1 cellular context compared by ENCODE assay signal in the genomic region with DNA sequence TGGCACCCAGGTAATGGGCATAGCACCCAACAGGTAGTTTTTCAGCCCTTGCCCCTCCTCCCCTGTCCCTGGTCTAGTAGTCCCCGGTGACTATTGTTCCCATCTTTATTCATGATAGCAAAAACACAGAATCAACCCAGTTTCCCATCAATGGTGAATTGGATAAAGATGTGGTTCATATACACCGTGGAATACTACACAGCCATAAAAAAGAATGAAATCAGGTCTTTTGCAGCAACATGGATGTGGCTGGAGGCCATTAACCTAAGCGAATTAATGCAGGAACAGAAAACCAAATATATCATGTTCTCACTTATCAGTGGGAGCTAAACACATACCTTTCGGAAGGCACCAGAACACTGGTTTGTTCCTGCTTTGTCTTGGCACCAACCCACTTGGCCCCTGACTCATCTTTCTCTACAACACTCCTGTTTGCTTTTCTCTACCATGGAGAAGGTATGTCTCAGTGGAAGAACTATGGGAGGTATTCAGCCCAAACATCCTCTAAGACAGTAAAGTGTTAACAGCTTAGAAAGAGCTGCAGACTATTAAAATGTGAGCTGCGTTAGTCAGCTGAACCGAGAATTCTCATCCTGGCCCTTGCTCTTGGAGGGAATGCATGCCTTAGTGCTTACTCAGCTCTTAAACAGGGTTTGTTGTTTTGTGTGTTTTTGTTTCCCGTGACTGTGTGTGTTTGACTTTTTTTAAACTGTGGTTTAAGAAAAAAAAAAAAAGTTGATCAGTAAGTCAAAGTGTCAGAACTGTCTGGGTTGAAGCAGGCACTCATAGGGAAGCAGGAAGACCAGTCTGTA.
TF ChIP-seq lines count a peak whose summit lies in the region.

No MANE protein-coding gene starts in this region.

TF ChIP-seq in HepG2, 621 proteins besides CTCF, POLR2A, EP300 and RAD21 (continued from another document and continues in another):
- TF ChIP-seq, protein P1, sequence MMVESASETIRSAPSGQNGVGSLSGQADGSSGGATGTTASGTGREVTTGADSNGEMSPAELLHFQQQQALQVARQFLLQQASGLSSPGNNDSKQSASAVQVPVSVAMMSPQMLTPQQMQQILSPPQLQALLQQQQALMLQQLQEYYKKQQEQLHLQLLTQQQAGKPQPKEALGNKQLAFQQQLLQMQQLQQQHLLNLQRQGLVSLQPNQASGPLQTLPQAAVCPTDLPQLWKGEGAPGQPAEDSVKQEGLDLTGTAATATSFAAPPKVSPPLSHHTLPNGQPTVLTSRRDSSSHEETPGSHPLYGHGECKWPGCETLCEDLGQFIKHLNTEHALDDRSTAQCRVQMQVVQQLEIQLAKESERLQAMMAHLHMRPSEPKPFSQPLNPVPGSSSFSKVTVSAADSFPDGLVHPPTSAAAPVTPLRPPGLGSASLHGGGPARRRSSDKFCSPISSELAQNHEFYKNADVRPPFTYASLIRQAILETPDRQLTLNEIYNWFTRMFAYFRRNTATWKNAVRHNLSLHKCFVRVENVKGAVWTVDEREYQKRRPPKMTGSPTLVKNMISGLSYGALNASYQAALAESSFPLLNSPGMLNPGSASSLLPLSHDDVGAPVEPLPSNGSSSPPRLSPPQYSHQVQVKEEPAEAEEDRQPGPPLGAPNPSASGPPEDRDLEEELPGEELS (CRISPR knock-in tag; IDR thresholded peaks at IDR 0.05) = peak; percentile 42; the same call in 1 of the 2 replicates
- TF ChIP-seq SMC3 (IDR thresholded peaks at IDR 0.05; ENCODE audit: low read length) (0 out of 2 replicates have a peak, but pooled peaks have one; percentile 7), MAFK (conservative IDR thresholded peaks at IDR 0.05 in 1 of 2, IDR thresholded peaks at IDR 0.05 in 1 of 2; ENCODE audit: low read length in 2 of 2) (peak; percentile 95 to 97), MED1 (CRISPR knock-in tag; IDR thresholded peaks at IDR 0.05) (peak; percentile 67), SOX13 (IDR thresholded peaks at IDR 0.05) (no peak), SOX13 (CRISPR knock-in tag; conservative IDR thresholded peaks at IDR 0.05 in 1 of 2, IDR thresholded peaks at IDR 0.05 in 1 of 2) (peak in 1 of 2 experiments; percentile 10; a peak in 1 of 4 replicates), GABPA (IDR thresholded peaks at IDR 0.05; ENCODE audit: low read depth, low read length) (no peak), GABPA (CRISPR knock-in tag; IDR thresholded peaks at IDR 0.05; ENCODE audit: low read depth) (0 out of 2 replicates have a peak, but pooled peaks have one; percentile 12), ZMYM3 (CRISPR knock-in tag; IDR thresholded peaks at IDR 0.05) (0 out of 2 replicates have a peak, but pooled peaks have one; percentile 37), ZNF589 (CRISPR knock-in tag; conservative IDR thresholded peaks at IDR 0.05) (no peak), PHB2 (IDR thresholded peaks at IDR 0.05; ENCODE audit: partially characterized antibody) (no peak), SAP130 (CRISPR knock-in tag; IDR thresholded peaks at IDR 0.05; ENCODE audit: low read depth) (peak; percentile 40; the same call in 1 of the 2 replicates), ZNF652 (CRISPR knock-in tag; IDR thresholded peaks at IDR 0.05; ENCODE audit: borderline replicate concordance, low read depth) (peak; percentile 93), SP2 (CRISPR knock-in tag; IDR thresholded peaks at IDR 0.05) (no peak), SUZ12 (IDR thresholded peaks at IDR 0.05; ENCODE audit: low read depth, low read length) (no peak), MAFF (IDR thresholded peaks at IDR 0.05; ENCODE audit: low read depth, low read length) (peak; percentile 94), RXRB (CRISPR knock-in tag; IDR thresholded peaks at IDR 0.05; ENCODE audit: borderline replicate concordance) (peak; percentile 26; the same call in 1 of the 2 replicates), FOSL2 (CRISPR knock-in tag; IDR thresholded peaks at IDR 0.05) (peak; percentile 84), FOXP1 (IDR thresholded peaks at IDR 0.05) (no peak), FOXP1 (CRISPR knock-in tag; IDR thresholded peaks at IDR 0.05) (peak; percentile 66), GATAD2A (CRISPR knock-in tag; IDR thresholded peaks at IDR 0.05) (0 out of 2 replicates have a peak, but pooled peaks have one; percentile 22), SOX5 (CRISPR knock-in tag; IDR thresholded peaks at IDR 0.05; ENCODE audit: borderline replicate concordance) (peak; percentile 16; the same call in 1 of the 2 replicates), MAFG (CRISPR knock-in tag; IDR thresholded peaks at IDR 0.05) (0 out of 2 replicates have a peak, but pooled peaks have one; percentile 51)
- TF ChIP-seq, protein P2, sequence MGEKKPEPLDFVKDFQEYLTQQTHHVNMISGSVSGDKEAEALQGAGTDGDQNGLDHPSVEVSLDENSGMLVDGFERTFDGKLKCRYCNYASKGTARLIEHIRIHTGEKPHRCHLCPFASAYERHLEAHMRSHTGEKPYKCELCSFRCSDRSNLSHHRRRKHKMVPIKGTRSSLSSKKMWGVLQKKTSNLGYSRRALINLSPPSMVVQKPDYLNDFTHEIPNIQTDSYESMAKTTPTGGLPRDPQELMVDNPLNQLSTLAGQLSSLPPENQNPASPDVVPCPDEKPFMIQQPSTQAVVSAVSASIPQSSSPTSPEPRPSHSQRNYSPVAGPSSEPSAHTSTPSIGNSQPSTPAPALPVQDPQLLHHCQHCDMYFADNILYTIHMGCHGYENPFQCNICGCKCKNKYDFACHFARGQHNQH (CRISPR knock-in tag; IDR thresholded peaks at IDR 0.05) = no peak
- TF ChIP-seq, protein P3, sequence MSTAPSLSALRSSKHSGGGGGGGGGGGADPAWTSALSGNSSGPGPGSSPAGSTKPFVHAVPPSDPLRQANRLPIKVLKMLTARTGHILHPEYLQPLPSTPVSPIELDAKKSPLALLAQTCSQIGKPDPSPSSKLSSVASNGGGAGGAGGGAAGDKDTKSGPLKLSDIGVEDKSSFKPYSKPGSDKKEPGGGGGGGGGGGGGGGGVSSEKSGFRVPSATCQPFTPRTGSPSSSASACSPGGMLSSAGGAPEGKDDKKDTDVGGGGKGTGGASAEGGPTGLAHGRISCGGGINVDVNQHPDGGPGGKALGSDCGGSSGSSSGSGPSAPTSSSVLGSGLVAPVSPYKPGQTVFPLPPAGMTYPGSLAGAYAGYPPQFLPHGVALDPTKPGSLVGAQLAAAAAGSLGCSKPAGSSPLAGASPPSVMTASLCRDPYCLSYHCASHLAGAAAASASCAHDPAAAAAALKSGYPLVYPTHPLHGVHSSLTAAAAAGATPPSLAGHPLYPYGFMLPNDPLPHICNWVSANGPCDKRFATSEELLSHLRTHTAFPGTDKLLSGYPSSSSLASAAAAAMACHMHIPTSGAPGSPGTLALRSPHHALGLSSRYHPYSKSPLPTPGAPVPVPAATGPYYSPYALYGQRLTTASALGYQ (CRISPR knock-in tag; IDR thresholded peaks at IDR 0.05) = peak; percentile 33; the same call in 1 of the 2 replicates
- TF ChIP-seq, protein P4, sequence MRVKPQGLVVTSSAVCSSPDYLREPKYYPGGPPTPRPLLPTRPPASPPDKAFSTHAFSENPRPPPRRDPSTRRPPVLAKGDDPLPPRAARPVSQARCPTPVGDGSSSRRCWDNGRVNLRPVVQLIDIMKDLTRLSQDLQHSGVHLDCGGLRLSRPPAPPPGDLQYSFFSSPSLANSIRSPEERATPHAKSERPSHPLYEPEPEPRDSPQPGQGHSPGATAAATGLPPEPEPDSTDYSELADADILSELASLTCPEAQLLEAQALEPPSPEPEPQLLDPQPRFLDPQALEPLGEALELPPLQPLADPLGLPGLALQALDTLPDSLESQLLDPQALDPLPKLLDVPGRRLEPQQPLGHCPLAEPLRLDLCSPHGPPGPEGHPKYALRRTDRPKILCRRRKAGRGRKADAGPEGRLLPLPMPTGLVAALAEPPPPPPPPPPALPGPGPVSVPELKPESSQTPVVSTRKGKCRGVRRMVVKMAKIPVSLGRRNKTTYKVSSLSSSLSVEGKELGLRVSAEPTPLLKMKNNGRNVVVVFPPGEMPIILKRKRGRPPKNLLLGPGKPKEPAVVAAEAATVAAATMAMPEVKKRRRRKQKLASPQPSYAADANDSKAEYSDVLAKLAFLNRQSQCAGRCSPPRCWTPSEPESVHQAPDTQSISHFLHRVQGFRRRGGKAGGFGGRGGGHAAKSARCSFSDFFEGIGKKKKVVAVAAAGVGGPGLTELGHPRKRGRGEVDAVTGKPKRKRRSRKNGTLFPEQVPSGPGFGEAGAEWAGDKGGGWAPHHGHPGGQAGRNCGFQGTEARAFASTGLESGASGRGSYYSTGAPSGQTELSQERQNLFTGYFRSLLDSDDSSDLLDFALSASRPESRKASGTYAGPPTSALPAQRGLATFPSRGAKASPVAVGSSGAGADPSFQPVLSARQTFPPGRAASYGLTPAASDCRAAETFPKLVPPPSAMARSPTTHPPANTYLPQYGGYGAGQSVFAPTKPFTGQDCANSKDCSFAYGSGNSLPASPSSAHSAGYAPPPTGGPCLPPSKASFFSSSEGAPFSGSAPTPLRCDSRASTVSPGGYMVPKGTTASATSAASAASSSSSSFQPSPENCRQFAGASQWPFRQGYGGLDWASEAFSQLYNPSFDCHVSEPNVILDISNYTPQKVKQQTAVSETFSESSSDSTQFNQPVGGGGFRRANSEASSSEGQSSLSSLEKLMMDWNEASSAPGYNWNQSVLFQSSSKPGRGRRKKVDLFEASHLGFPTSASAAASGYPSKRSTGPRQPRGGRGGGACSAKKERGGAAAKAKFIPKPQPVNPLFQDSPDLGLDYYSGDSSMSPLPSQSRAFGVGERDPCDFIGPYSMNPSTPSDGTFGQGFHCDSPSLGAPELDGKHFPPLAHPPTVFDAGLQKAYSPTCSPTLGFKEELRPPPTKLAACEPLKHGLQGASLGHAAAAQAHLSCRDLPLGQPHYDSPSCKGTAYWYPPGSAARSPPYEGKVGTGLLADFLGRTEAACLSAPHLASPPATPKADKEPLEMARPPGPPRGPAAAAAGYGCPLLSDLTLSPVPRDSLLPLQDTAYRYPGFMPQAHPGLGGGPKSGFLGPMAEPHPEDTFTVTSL (CRISPR knock-in tag; IDR thresholded peaks at IDR 0.05; ENCODE audit: borderline replicate concordance) = peak; percentile 25; the same call in 1 of the 2 replicates
- TF ChIP-seq, protein P5, sequence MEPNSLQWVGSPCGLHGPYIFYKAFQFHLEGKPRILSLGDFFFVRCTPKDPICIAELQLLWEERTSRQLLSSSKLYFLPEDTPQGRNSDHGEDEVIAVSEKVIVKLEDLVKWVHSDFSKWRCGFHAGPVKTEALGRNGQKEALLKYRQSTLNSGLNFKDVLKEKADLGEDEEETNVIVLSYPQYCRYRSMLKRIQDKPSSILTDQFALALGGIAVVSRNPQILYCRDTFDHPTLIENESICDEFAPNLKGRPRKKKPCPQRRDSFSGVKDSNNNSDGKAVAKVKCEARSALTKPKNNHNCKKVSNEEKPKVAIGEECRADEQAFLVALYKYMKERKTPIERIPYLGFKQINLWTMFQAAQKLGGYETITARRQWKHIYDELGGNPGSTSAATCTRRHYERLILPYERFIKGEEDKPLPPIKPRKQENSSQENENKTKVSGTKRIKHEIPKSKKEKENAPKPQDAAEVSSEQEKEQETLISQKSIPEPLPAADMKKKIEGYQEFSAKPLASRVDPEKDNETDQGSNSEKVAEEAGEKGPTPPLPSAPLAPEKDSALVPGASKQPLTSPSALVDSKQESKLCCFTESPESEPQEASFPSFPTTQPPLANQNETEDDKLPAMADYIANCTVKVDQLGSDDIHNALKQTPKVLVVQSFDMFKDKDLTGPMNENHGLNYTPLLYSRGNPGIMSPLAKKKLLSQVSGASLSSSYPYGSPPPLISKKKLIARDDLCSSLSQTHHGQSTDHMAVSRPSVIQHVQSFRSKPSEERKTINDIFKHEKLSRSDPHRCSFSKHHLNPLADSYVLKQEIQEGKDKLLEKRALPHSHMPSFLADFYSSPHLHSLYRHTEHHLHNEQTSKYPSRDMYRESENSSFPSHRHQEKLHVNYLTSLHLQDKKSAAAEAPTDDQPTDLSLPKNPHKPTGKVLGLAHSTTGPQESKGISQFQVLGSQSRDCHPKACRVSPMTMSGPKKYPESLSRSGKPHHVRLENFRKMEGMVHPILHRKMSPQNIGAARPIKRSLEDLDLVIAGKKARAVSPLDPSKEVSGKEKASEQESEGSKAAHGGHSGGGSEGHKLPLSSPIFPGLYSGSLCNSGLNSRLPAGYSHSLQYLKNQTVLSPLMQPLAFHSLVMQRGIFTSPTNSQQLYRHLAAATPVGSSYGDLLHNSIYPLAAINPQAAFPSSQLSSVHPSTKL (CRISPR knock-in tag; IDR thresholded peaks at IDR 0.05) = peak; percentile 39
- TF ChIP-seq, protein P6, sequence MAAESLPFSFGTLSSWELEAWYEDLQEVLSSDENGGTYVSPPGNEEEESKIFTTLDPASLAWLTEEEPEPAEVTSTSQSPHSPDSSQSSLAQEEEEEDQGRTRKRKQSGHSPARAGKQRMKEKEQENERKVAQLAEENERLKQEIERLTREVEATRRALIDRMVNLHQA (CRISPR knock-in tag; IDR thresholded peaks at IDR 0.05) = no peak
- TF ChIP-seq, protein P7, sequence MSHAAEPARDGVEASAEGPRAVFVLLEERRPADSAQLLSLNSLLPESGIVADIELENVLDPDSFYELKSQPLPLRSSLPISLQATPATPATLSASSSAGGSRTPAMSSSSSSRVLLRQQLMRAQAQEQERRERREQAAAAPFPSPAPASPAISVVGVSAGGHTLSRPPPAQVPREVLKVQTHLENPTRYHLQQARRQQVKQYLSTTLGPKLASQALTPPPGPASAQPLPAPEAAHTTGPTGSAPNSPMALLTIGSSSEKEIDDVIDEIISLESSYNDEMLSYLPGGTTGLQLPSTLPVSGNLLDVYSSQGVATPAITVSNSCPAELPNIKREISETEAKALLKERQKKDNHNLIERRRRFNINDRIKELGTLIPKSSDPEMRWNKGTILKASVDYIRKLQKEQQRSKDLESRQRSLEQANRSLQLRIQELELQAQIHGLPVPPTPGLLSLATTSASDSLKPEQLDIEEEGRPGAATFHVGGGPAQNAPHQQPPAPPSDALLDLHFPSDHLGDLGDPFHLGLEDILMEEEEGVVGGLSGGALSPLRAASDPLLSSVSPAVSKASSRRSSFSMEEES (CRISPR knock-in tag; IDR thresholded peaks at IDR 0.05) = peak; percentile 53; the same call in 1 of the 2 replicates
- TF ChIP-seq, protein P8, sequence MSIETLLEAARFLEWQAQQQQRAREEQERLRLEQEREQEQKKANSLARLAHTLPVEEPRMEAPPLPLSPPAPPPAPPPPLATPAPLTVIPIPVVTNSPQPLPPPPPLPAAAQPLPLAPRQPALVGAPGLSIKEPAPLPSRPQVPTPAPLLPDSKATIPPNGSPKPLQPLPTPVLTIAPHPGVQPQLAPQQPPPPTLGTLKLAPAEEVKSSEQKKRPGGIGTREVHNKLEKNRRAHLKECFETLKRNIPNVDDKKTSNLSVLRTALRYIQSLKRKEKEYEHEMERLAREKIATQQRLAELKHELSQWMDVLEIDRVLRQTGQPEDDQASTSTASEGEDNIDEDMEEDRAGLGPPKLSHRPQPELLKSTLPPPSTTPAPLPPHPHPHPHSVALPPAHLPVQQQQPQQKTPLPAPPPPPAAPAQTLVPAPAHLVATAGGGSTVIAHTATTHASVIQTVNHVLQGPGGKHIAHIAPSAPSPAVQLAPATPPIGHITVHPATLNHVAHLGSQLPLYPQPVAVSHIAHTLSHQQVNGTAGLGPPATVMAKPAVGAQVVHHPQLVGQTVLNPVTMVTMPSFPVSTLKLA (IDR thresholded peaks at IDR 0.05) = no peak
